Comparison of ENCODE assay signal across 14 cellular contexts in genomic region chr2:231686192-231687100, GRCh38. TPM values are rescaled to one million over a fixed set of nuclear protein-coding genes. Genes with fewer than 3 reads are reported as not detected.
DNase-seq lines count a peak whose midpoint lies in the region; ATAC-seq and TF ChIP-seq lines count a peak whose summit lies in the region.
"Had no signal": no experiment of that assay in that cellular context is flagged by ENCODE, and none has a peak within 500 bp of the region (broad histone marks: within the 10 kb centered on the region; RNA-seq: fewer than 3 reads in every experiment).

No MANE protein-coding gene starts in this region.

- ATAC-seq in WTC11 (no peak), GM18511 (IDR thresholded peaks at IDR 0.05; ENCODE audit: unreplicated experiment) (no peak)

- no peak for DNase-seq in activated naive CD4-positive, alpha-beta T cell treated with anti-CD3 and anti-CD28 coated beads, Interleukin-2, amount 10 ng/mL, durations not matched to agents 7 days and 5 days
- DNase-seq in activated naive CD4-positive, alpha-beta T cell treated with anti-CD3 and anti-CD28 coated beads for 36 hours = no peak
- DNase-seq in WTC11 (ENCODE audit: low spot score) = no peak
- peak; percentile 34 for DNase-seq in superior temporal gyrus (ENCODE audit: extremely low spot score)
- no peak for DNase-seq in Peyer's patch
- DNase-seq in NCI-H146 treated with DMSO at 0.1 percent for 48 hours (lab: John Stamatoyannopoulos, UW; ENCODE audit: unreplicated experiment) = no peak
- DNase-seq: cortex of kidney, NCI-H2081 had no signal

- TF ChIP-seq POLR2A in Peyer's patch (IDR thresholded peaks at IDR 0.05) = no peak

- H3K36me3 ChIP-seq in Peyer's patch = no peaks in the 10 kb centered on the region
- H3K36me3 ChIP-seq: ascending aorta, heart left ventricle had no signal

- no peak overlapping the region for H3K4me3 Mint-ChIP-seq in activated naive CD4-positive, alpha-beta T cell treated with anti-CD3 and anti-CD28 coated beads, Interleukin-2, amount 10 ng/mL, durations not matched to agents 7 days and 5 days
- no peak overlapping the region for H3K4me3 Mint-ChIP-seq in activated naive CD4-positive, alpha-beta T cell treated with anti-CD3 and anti-CD28 coated beads for 36 hours
- H3K4me3 Mint-ChIP-seq in WTC11 = peak overlapping the region; percentile 64; the same call in 1 of the 2 replicates
- H3K4me3 Mint-ChIP-seq: CD8-positive, alpha-beta T cell had no signal

- H3K4me1 ChIP-seq in Peyer's patch = peaks cover 0 to 6% (median under 1%) of the 10 kb centered on the region in 4 donors

- intact Hi-C loops in activated naive CD4-positive, alpha-beta T cell treated with anti-CD3 and anti-CD28 coated beads for 36 hours (cut with micrococcal nuclease) = loop anchor here (1.0 kb wide), 1 partner anchor 29 kb away; no protein-coding TSS in a partner anchor

- no peaks in the 10 kb centered on the region for H3K36me3 Mint-ChIP-seq in activated naive CD4-positive, alpha-beta T cell treated with anti-CD3 and anti-CD28 coated beads, Interleukin-2, amount 10 ng/mL, durations not matched to agents 7 days and 5 days
- no peaks in the 10 kb centered on the region for H3K36me3 Mint-ChIP-seq in activated naive CD4-positive, alpha-beta T cell treated with anti-CD3 and anti-CD28 coated beads for 36 hours (ENCODE audit: low read depth)
- H3K36me3 Mint-ChIP-seq in WTC11 = no peaks in the 10 kb centered on the region
- H3K36me3 Mint-ChIP-seq: CD8-positive, alpha-beta T cell had no signal

- POLR2A ChIA-PET in WTC11 (lab: Charles Lee) = interaction anchor here (0.6 to 4.8 kb wide), 8 partner anchors 13 to 73 kb away, joined by 3 to 35 read pairs (median 4); partner anchors contain the start of gene PTMA

- H3K4me3 ChIP-seq in iPS-18c (ENCODE audit: insufficient read depth, low read depth, low read length) = 0 out of 2 replicates have a peak overlapping the region, but pooled peaks have one; percentile 51
- no peak overlapping the region for H3K4me3 ChIP-seq in Peyer's patch
- H3K4me3 ChIP-seq: ascending aorta, heart left ventricle had no signal

- H3K27me3 ChIP-seq in Peyer's patch = no peaks in the 10 kb centered on the region
- H3K27me3 ChIP-seq: ascending aorta, heart left ventricle had no signal

- H3K27me3 Mint-ChIP-seq in activated naive CD4-positive, alpha-beta T cell treated with anti-CD3 and anti-CD28 coated beads, Interleukin-2, amount 10 ng/mL, durations not matched to agents 7 days and 5 days = peaks cover 60% of the 10 kb centered on the region
- H3K27me3 Mint-ChIP-seq in activated naive CD4-positive, alpha-beta T cell treated with anti-CD3 and anti-CD28 coated beads for 36 hours (ENCODE audit: low read depth) = peaks cover 14% of the 10 kb centered on the region
- H3K27me3 Mint-ChIP-seq in WTC11 (ENCODE audit: low read depth) = no peaks in the 10 kb centered on the region

- no peaks in the 10 kb centered on the region for H3K9me3 Mint-ChIP-seq in activated naive CD4-positive, alpha-beta T cell treated with anti-CD3 and anti-CD28 coated beads, Interleukin-2, amount 10 ng/mL, durations not matched to agents 7 days and 5 days
- H3K9me3 Mint-ChIP-seq in activated naive CD4-positive, alpha-beta T cell treated with anti-CD3 and anti-CD28 coated beads for 36 hours = no peaks in the 10 kb centered on the region
- H3K9me3 Mint-ChIP-seq in WTC11 = no peaks in the 10 kb centered on the region
- H3K9me3 Mint-ChIP-seq: CD8-positive, alpha-beta T cell had no signal

- CTCF ChIA-PET in activated naive CD4-positive, alpha-beta T cell treated with anti-CD3 and anti-CD28 coated beads, Interleukin-2, amount 10 ng/mL, durations not matched to agents 7 days and 5 days (lab: Charles Lee) = interaction anchor here (0.5 to 21.6 kb wide), 8 partner anchors 10 to 1297 kb away, joined by 3 to 473 read pairs (median 4); partner anchors contain the start of gene PTMA
- CTCF ChIA-PET in activated naive CD4-positive, alpha-beta T cell treated with anti-CD3 and anti-CD28 coated beads for 36 hours (lab: Charles Lee) = interaction anchor here (0.5 to 10.1 kb wide), 7 partner anchors 12 to 73 kb away, joined by 3 to 123 read pairs (median 5); no protein-coding TSS in a partner anchor
- CTCF ChIA-PET in WTC11 (lab: Charles Lee) = interaction anchor here (0.5 to 13.1 kb wide), 21 partner anchors 8 to 132 kb away, joined by 3 to 206 read pairs (median 4); partner anchors contain the start of genes COPS7B and PTMA

- H3K27ac Mint-ChIP-seq in activated naive CD4-positive, alpha-beta T cell treated with anti-CD3 and anti-CD28 coated beads, Interleukin-2, amount 10 ng/mL, durations not matched to agents 7 days and 5 days = peak overlapping the region; percentile 1
- H3K27ac Mint-ChIP-seq in activated naive CD4-positive, alpha-beta T cell treated with anti-CD3 and anti-CD28 coated beads for 36 hours = no peak overlapping the region
- no peak overlapping the region; the same call in 1 of the 2 replicates for H3K27ac Mint-ChIP-seq in WTC11
- H3K27ac Mint-ChIP-seq: CD8-positive, alpha-beta T cell had no signal

- TF ChIP-seq CTCF in WTC11 (IDR thresholded peaks at IDR 0.05) (no peak), Peyer's patch (IDR thresholded peaks at IDR 0.05) (no peak)

- no peak overlapping the region for H3K27ac ChIP-seq in Peyer's patch
- H3K27ac ChIP-seq: ascending aorta, parathyroid adenoma had no signal

- no peaks in the 10 kb centered on the region for H3K9me3 ChIP-seq in iPS-18c (ENCODE audit: control insufficient read depth, insufficient read depth, low read length)
- H3K9me3 ChIP-seq in Peyer's patch = no peaks in the 10 kb centered on the region
- H3K9me3 ChIP-seq: ascending aorta, heart left ventricle had no signal

- peaks cover 11% of the 10 kb centered on the region for H3K4me1 Mint-ChIP-seq in activated naive CD4-positive, alpha-beta T cell treated with anti-CD3 and anti-CD28 coated beads, Interleukin-2, amount 10 ng/mL, durations not matched to agents 7 days and 5 days
- H3K4me1 Mint-ChIP-seq in activated naive CD4-positive, alpha-beta T cell treated with anti-CD3 and anti-CD28 coated beads for 36 hours (ENCODE audit: low read depth) = peaks cover 7% of the 10 kb centered on the region
- H3K4me1 Mint-ChIP-seq in WTC11 = peaks cover 57% of the 10 kb centered on the region

TF ChIP-seq in WTC11, 78 proteins besides CTCF, POLR2A, EP300 and RAD21 (continues in another document):
- no peak for TF ChIP-seq CBFB (CRISPR knock-in tag; IDR thresholded peaks at IDR 0.05; ENCODE audit: low read depth)
- TF ChIP-seq MXD4 (CRISPR knock-in tag; IDR thresholded peaks at IDR 0.05; ENCODE audit: borderline replicate concordance) = no peak
- no peak for TF ChIP-seq ERG (CRISPR knock-in tag; IDR thresholded peaks at IDR 0.05)
- TF ChIP-seq ZNF219 (CRISPR knock-in tag; IDR thresholded peaks at IDR 0.05; ENCODE audit: borderline replicate concordance) = no peak
- TF ChIP-seq FOXP4 (CRISPR knock-in tag; IDR thresholded peaks at IDR 0.05) = no peak
- no peak for TF ChIP-seq MLX (CRISPR knock-in tag; IDR thresholded peaks at IDR 0.05)
- TF ChIP-seq USF2 (CRISPR knock-in tag; IDR thresholded peaks at IDR 0.05) = no peak
- TF ChIP-seq JUN (CRISPR knock-in tag; IDR thresholded peaks at IDR 0.05) = no peak
- no peak for TF ChIP-seq ELF4 (CRISPR knock-in tag; IDR thresholded peaks at IDR 0.05; ENCODE audit: low read depth)

RNA-seq across cellular contexts. Expression of gene PTMA, which starts 21.9 kb away (rescaled TPM):
- 1,000 to 10,000 TPM; 2,162 to 2,216 TPM for total RNA-seq in activated naive CD4-positive, alpha-beta T cell treated with anti-CD3 and anti-CD28 coated beads for 36 hours
- 2,164 to 2,284 TPM (median 2,200 TPM) in 3 replicates for total RNA-seq in WTC11 (2021)
- 1,000 to 10,000 TPM in 1 of 4 donors, 100 to 1,000 TPM in 3; 316 to 1,049 (median 353) TPM for total RNA-seq in Peyer's patch
